ENCODE assay signal across 13 cellular contexts in genomic region chr5:154278908-154279307, GRCh38.
DNase-seq lines count a peak whose midpoint lies in the region; ATAC-seq lines count a peak whose summit lies in the region.
"Had no signal": no experiment of that assay in that cellular context is flagged by ENCODE, and none has a peak within 500 bp of the region (broad histone marks: within the 10 kb centered on the region; RNA-seq: fewer than 3 reads in every experiment).

No MANE protein-coding gene starts in this region.

- H3K27ac ChIP-seq in substantia nigra (ENCODE audit: low read depth, low read length, poor library complexity, severe bottlenecking) = no peak overlapping the region
- H3K27ac ChIP-seq: cardiac muscle cell had no signal

- DNase-seq in substantia nigra (lab: John Stamatoyannopoulos, UW) (no peak), NCI-H2196 (lab: John Stamatoyannopoulos, UW; ENCODE audit: unreplicated experiment) (no peak), iPS-NIHi11 (ENCODE audit: low spot score) (no peak)
- DNase-seq: activated CD4-positive, alpha-beta T cell treated with anti-CD3 and anti-CD28 coated beads for 48 hours; C1 segment of cervical spinal cord; KBM-7; nucleus accumbens had no signal

- H3K27me3 Mint-ChIP-seq in activated T-helper 17 cell treated with anti-CD3 and anti-CD28 coated beads, Interleukin-2, amount 50 U/mL, for 72 hours = no peaks in the 10 kb centered on the region

- ATAC-seq in GM18870 (IDR thresholded peaks at IDR 0.05; ENCODE audit: unreplicated experiment) (peak; percentile 68), GM21529 (IDR thresholded peaks at IDR 0.05; ENCODE audit: unreplicated experiment) (peak; percentile 68), HG03097 (IDR thresholded peaks at IDR 0.05; ENCODE audit: low FRiP score, unreplicated experiment) (peak; percentile 45), GM21825 (IDR thresholded peaks at IDR 0.05; ENCODE audit: unreplicated experiment) (no peak)
- ATAC-seq in activated T-helper 17 cell treated with anti-CD3 and anti-CD28 coated beads, Interleukin-2, amount 50 U/mL, for 72 hours (replicated peaks) = peak; percentile 68

- no peak overlapping the region for H3K4me3 Mint-ChIP-seq in activated T-helper 17 cell treated with anti-CD3 and anti-CD28 coated beads, Interleukin-2, amount 50 U/mL, for 72 hours

- peaks cover 24% of the 10 kb centered on the region for H3K4me1 Mint-ChIP-seq in activated T-helper 17 cell treated with anti-CD3 and anti-CD28 coated beads, Interleukin-2, amount 50 U/mL, for 72 hours

- H3K27ac Mint-ChIP-seq in activated T-helper 17 cell treated with anti-CD3 and anti-CD28 coated beads, Interleukin-2, amount 50 U/mL, for 72 hours = no peak overlapping the region

- no peaks in the 10 kb centered on the region for H3K36me3 Mint-ChIP-seq in activated T-helper 17 cell treated with anti-CD3 and anti-CD28 coated beads, Interleukin-2, amount 50 U/mL, for 72 hours (ENCODE audit: low read depth)

- no peaks in the 10 kb centered on the region for H3K9me3 Mint-ChIP-seq in activated T-helper 17 cell treated with anti-CD3 and anti-CD28 coated beads, Interleukin-2, amount 50 U/mL, for 72 hours
